Comparison of ENCODE assay signal across 1 cellular context in the genomic region with DNA sequence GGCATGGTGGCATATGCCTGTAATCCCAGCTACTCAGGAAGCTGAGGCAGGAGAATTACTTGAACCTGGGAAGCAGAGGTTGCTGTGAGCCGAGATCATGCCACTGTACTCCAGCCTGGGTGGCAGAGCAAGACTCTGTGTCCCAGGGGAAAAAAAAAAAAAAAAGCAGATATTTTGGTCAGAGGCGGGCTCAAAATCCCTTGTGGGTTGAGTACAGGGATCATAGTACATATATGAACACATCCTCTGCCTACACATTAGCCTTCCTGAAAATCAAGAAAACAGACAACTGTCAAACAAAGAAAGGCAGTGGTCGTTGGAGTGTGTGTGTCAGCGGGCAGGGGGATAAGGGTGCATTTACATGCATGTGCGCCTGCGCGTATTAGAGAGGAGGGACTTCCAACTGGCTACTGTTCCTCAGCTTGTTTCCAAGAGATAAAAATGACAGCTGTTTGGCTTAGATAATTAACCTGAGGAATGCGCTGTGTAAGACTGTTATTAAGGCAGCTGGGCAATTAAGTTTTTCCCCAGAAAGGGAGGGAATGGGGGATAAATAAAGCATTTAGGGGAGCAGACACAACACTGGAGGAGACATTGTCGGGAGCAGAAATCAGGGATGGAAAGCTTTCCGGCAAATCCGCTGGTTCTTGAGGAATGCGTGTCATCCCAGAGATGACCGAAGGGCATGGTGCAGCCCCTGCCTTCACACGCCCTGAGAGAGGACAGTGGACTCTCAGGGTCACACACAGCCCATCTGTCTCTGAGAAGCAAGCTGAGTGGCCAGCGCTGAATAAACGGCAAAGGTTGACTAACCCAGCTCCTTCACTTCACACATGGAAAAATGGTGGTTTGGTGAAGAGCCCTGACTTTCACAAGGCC.
TF ChIP-seq lines count a peak whose summit lies in the region.

No MANE protein-coding gene starts in this region.

TF ChIP-seq in K562, 482 proteins besides CTCF, POLR2A, EP300 and RAD21 (continued from another document and continues in another):
- TF ChIP-seq DPF2 (IDR thresholded peaks at IDR 0.05) (peak; percentile 96), ZNF165 (CRISPR knock-in tag; IDR thresholded peaks at IDR 0.05; ENCODE audit: borderline replicate concordance) (0 out of 2 replicates have a peak, but pooled peaks have one; percentile 33), ID3 (CRISPR knock-in tag; IDR thresholded peaks at IDR 0.05) (0 out of 2 replicates have a peak, but pooled peaks have one; percentile 51), ID3 (tag; IDR thresholded peaks at IDR 0.05) (no peak), ZNF561 (CRISPR knock-in tag; conservative IDR thresholded peaks at IDR 0.05) (no peak), ZNF140 (CRISPR knock-in tag; IDR thresholded peaks at IDR 0.05) (no peak), ZNF695 (CRISPR knock-in tag; IDR thresholded peaks at IDR 0.05) (no peak), ETS2 (tag; IDR thresholded peaks at IDR 0.05; ENCODE audit: borderline replicate concordance, poor library complexity, severe bottlenecking) (no peak), ZNF76 (CRISPR knock-in tag; IDR thresholded peaks at IDR 0.05; ENCODE audit: borderline replicate concordance) (0 out of 2 replicates have a peak, but pooled peaks have one; percentile 38), TCF7 (IDR thresholded peaks at IDR 0.05; ENCODE audit: borderline replicate concordance) (no peak), MECOM (CRISPR knock-in tag; IDR thresholded peaks at IDR 0.05) (peak; percentile 59), RBFOX2 (IDR thresholded peaks at IDR 0.05; ENCODE audit: low read depth, low read length) (no peak), HOXB6 (CRISPR knock-in tag; IDR thresholded peaks at IDR 0.05; ENCODE audit: borderline replicate concordance) (0 out of 2 replicates have a peak, but pooled peaks have one; percentile 52), LCOR (CRISPR knock-in tag; IDR thresholded peaks at IDR 0.05) (no peak), NR4A1 (CRISPR knock-in tag; IDR thresholded peaks at IDR 0.05) (0 out of 2 replicates have a peak, but pooled peaks have one; percentile 63), NR4A1 (tag; IDR thresholded peaks at IDR 0.05) (0 out of 2 replicates have a peak, but pooled peaks have one; percentile 26), ATF1 (CRISPR knock-in tag; IDR thresholded peaks at IDR 0.05) (no peak), ATF1 (tag; IDR thresholded peaks at IDR 0.05) (peak; percentile 40; the same call in 1 of the 2 replicates), ZNF57 (CRISPR knock-in tag; IDR thresholded peaks at IDR 0.05) (0 out of 2 replicates have a peak, but pooled peaks have one; percentile 35), LEF1 (IDR thresholded peaks at IDR 0.05) (peak; percentile 83), RBBP5 (IDR thresholded peaks at IDR 0.05; ENCODE audit: borderline replicate concordance, insufficient read depth, low read length, poor library complexity, severe bottlenecking) (peak; percentile 75), ZBTB2 (IDR thresholded peaks at IDR 0.05) (no peak), GATAD2A (IDR thresholded peaks at IDR 0.05) (0 out of 2 replicates have a peak, but pooled peaks have one; percentile 41), PTBP1 (IDR thresholded peaks at IDR 0.05; ENCODE audit: low read depth, low read length) (no peak), ZBTB17 (CRISPR knock-in tag; IDR thresholded peaks at IDR 0.05) (0 out of 2 replicates have a peak, but pooled peaks have one; percentile 38), SIN3A (IDR thresholded peaks at IDR 0.05; ENCODE audit: borderline replicate concordance in 2 of 2, control insufficient read depth in 1 of 2, low read depth in 2 of 2, low read length in 2 of 2) (no peak), ELK3 (CRISPR knock-in tag; IDR thresholded peaks at IDR 0.05) (no peak), FOXM1 (IDR thresholded peaks at IDR 0.05; ENCODE audit: low read depth) (peak; percentile 71), FOXM1 (CRISPR knock-in tag; IDR thresholded peaks at IDR 0.05; ENCODE audit: low read depth) (no peak), MEIS2 (IDR thresholded peaks at IDR 0.05; ENCODE audit: partially characterized antibody) (peak; percentile 59), XRCC5 (IDR thresholded peaks at IDR 0.05; ENCODE audit: low read depth, low read length) (no peak), CUX1 (CRISPR knock-in tag; IDR thresholded peaks at IDR 0.05) (0 out of 2 replicates have a peak, but pooled peaks have one; percentile 65), ZNF766 (CRISPR knock-in tag; conservative IDR thresholded peaks at IDR 0.05) (peak; percentile 63), OTX1 (CRISPR knock-in tag; IDR thresholded peaks at IDR 0.05) (0 out of 2 replicates have a peak, but pooled peaks have one; percentile 12), MTA1 (IDR thresholded peaks at IDR 0.05; ENCODE audit: borderline replicate concordance) (no peak), GATAD2B (IDR thresholded peaks at IDR 0.05; ENCODE audit: borderline replicate concordance) (no peak; the same call in 1 of the 2 replicates), DDX20 (tag; IDR thresholded peaks at IDR 0.05; ENCODE audit: low read depth) (peak; percentile 18; the same call in 1 of the 2 replicates), TARDBP (IDR thresholded peaks at IDR 0.05) (no peak), MAFG (tag; conservative IDR thresholded peaks at IDR 0.05) (peak; percentile 71), ZNF507 (tag; conservative IDR thresholded peaks at IDR 0.05) (no peak)
- TF ChIP-seq, protein P1, sequence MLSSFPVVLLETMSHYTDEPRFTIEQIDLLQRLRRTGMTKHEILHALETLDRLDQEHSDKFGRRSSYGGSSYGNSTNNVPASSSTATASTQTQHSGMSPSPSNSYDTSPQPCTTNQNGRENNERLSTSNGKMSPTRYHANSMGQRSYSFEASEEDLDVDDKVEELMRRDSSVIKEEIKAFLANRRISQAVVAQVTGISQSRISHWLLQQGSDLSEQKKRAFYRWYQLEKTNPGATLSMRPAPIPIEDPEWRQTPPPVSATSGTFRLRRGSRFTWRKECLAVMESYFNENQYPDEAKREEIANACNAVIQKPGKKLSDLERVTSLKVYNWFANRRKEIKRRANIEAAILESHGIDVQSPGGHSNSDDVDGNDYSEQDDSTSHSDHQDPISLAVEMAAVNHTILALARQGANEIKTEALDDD (IDR thresholded peaks at IDR 0.05): 0 out of 2 replicates have a peak, but pooled peaks have one; percentile 16
- TF ChIP-seq, protein P2, sequence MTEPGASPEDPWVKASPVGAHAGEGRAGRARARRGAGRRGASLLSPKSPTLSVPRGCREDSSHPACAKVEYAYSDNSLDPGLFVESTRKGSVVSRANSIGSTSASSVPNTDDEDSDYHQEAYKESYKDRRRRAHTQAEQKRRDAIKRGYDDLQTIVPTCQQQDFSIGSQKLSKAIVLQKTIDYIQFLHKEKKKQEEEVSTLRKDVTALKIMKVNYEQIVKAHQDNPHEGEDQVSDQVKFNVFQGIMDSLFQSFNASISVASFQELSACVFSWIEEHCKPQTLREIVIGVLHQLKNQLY (CRISPR knock-in tag; conservative IDR thresholded peaks at IDR 0.05): no peak
- TF ChIP-seq, protein P3, sequence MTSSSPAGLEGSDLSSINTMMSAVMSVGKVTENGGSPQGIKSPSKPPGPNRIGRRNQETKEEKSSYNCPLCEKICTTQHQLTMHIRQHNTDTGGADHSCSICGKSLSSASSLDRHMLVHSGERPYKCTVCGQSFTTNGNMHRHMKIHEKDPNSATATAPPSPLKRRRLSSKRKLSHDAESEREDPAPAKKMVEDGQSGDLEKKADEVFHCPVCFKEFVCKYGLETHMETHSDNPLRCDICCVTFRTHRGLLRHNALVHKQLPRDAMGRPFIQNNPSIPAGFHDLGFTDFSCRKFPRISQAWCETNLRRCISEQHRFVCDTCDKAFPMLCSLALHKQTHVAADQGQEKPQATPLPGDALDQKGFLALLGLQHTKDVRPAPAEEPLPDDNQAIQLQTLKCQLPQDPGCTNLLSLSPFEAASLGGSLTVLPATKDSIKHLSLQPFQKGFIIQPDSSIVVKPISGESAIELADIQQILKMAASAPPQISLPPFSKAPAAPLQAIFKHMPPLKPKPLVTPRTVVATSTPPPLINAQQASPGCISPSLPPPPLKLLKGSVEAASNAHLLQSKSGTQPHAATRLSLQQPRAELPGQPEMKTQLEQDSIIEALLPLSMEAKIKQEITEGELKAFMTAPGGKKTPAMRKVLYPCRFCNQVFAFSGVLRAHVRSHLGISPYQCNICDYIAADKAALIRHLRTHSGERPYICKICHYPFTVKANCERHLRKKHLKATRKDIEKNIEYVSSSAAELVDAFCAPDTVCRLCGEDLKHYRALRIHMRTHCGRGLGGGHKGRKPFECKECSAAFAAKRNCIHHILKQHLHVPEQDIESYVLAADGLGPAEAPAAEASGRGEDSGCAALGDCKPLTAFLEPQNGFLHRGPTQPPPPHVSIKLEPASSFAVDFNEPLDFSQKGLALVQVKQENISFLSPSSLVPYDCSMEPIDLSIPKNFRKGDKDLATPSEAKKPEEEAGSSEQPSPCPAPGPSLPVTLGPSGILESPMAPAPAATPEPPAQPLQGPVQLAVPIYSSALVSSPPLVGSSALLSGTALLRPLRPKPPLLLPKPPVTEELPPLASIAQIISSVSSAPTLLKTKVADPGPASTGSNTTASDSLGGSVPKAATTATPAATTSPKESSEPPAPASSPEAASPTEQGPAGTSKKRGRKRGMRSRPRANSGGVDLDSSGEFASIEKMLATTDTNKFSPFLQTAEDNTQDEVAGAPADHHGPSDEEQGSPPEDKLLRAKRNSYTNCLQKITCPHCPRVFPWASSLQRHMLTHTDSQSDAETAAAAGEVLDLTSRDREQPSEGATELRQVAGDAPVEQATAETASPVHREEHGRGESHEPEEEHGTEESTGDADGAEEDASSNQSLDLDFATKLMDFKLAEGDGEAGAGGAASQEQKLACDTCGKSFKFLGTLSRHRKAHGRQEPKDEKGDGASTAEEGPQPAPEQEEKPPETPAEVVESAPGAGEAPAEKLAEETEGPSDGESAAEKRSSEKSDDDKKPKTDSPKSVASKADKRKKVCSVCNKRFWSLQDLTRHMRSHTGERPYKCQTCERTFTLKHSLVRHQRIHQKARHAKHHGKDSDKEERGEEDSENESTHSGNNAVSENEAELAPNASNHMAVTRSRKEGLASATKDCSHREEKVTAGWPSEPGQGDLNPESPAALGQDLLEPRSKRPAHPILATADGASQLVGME (CRISPR knock-in tag; IDR thresholded peaks at IDR 0.05): peak; percentile 57; the same call in 1 of the 2 replicates
- TF ChIP-seq, protein P4, sequence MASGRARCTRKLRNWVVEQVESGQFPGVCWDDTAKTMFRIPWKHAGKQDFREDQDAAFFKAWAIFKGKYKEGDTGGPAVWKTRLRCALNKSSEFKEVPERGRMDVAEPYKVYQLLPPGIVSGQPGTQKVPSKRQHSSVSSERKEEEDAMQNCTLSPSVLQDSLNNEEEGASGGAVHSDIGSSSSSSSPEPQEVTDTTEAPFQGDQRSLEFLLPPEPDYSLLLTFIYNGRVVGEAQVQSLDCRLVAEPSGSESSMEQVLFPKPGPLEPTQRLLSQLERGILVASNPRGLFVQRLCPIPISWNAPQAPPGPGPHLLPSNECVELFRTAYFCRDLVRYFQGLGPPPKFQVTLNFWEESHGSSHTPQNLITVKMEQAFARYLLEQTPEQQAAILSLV (tag; IDR thresholded peaks at IDR 0.05): peak; percentile 58; the same call in 1 of the 2 replicates
